Comparison of ENCODE assay signal across 9 cellular contexts in genomic region chr11:57751676-57752253, GRCh38. TPM values are rescaled to one million over a fixed set of nuclear protein-coding genes. Genes with fewer than 3 reads are reported as not detected.
DNase-seq lines count a peak whose midpoint lies in the region; TF ChIP-seq lines count a peak whose summit lies in the region.
"Had no signal": no experiment of that assay in that cellular context is flagged by ENCODE, and none has a peak within 500 bp of the region (broad histone marks: within the 10 kb centered on the region; RNA-seq: fewer than 3 reads in every experiment).

TSS of gene BTBD18 (minus strand) at chr11:57751819. CDS start at chr11:57751188, 631 bp downstream.

- H3K27me3 ChIP-seq in right atrium auricular region (no peaks in the 10 kb centered on the region), suprapubic skin (no peaks in the 10 kb centered on the region)
- H3K27me3 ChIP-seq: BLaER1 had no signal

- H3K36me3 ChIP-seq in right atrium auricular region (no peaks in the 10 kb centered on the region), suprapubic skin (peaks cover 3% of the 10 kb centered on the region)

- no peak for TF ChIP-seq POLR2A in suprapubic skin (IDR thresholded peaks at IDR 0.05)

- peaks cover 15% of the 10 kb centered on the region for H3K36me3 Mint-ChIP-seq in activated T-helper 2 cell treated with anti-CD3 and anti-CD28 coated beads, Interferon-gamma antibody, Interleukin-2, Interleukin-4, amounts not matched to agents 10 μg/mL and 5 μg/mL and 100 μg/mL, durations not matched to agents 14 hours and 24 hours and 36 hours (ENCODE audit: low read depth)

- H3K4me3 Mint-ChIP-seq in activated T-helper 2 cell treated with anti-CD3 and anti-CD28 coated beads, Interferon-gamma antibody, Interleukin-2, Interleukin-4, amounts not matched to agents 10 μg/mL and 5 μg/mL and 100 μg/mL, durations not matched to agents 14 hours and 24 hours and 36 hours (ENCODE audit: low read depth): no peak within 1 kb of the TSS

- intact Hi-C loops in activated T-helper 2 cell treated with anti-CD3 and anti-CD28 coated beads, Interferon-gamma antibody, Interleukin-2, Interleukin-4, amounts not matched to agents 10 μg/mL and 5 μg/mL and 100 μg/mL, durations not matched to agents 14 hours and 24 hours and 36 hours (cut with micrococcal nuclease): loop anchor here (2.0 kb wide), 1 partner anchor 49 kb away; no protein-coding TSS in a partner anchor

- peaks cover 7% of the 10 kb centered on the region for H3K4me1 Mint-ChIP-seq in activated T-helper 2 cell treated with anti-CD3 and anti-CD28 coated beads, Interferon-gamma antibody, Interleukin-2, Interleukin-4, amounts not matched to agents 10 μg/mL and 5 μg/mL and 100 μg/mL, durations not matched to agents 14 hours and 24 hours and 36 hours (ENCODE audit: low read depth)

- H3K4me3 ChIP-seq in right atrium auricular region: no peak within 1 kb of the TSS
- no peak within 1 kb of the TSS for H3K4me3 ChIP-seq in suprapubic skin
- H3K4me3 ChIP-seq: BLaER1 had no signal

- H3K4me1 ChIP-seq in right atrium auricular region (peaks cover 0 to 8% of the 10 kb centered on the region in 2 donors), suprapubic skin (peaks cover 8% of the 10 kb centered on the region)
- H3K4me1 ChIP-seq: BLaER1 had no signal

- TF ChIP-seq EP300 in suprapubic skin (IDR thresholded peaks at IDR 0.05): no peak

- no peaks in the 10 kb centered on the region for H3K9me3 Mint-ChIP-seq in activated T-helper 2 cell treated with anti-CD3 and anti-CD28 coated beads, Interferon-gamma antibody, Interleukin-2, Interleukin-4, amounts not matched to agents 10 μg/mL and 5 μg/mL and 100 μg/mL, durations not matched to agents 14 hours and 24 hours and 36 hours

- no peaks in the 10 kb centered on the region for H3K27me3 Mint-ChIP-seq in activated T-helper 2 cell treated with anti-CD3 and anti-CD28 coated beads, Interferon-gamma antibody, Interleukin-2, Interleukin-4, amounts not matched to agents 10 μg/mL and 5 μg/mL and 100 μg/mL, durations not matched to agents 14 hours and 24 hours and 36 hours (ENCODE audit: low read depth)

- peak; percentile 4 for DNase-seq in NCI-H1694 treated with DMSO at 0.1 percent for 48 hours (lab: John Stamatoyannopoulos, UW)
- DNase-seq in NCI-H1694 (lab: John Stamatoyannopoulos, UW): no peak
- peak; percentile 20 for DNase-seq in LoVo (ENCODE audit: low spot score)
- DNase-seq in activated T-helper 2 cell treated with anti-CD3 and anti-CD28 coated beads, Interferon-gamma antibody, Interleukin-2, Interleukin-4, amounts not matched to agents 10 μg/mL and 5 μg/mL and 100 μg/mL, durations not matched to agents 14 hours and 24 hours and 36 hours (ENCODE audit: low spot score): no peak
- DNase-seq in right atrium auricular region (ENCODE audit: low spot score): no peak
- DNase-seq in suprapubic skin (ENCODE audit: low spot score in 2 of 2): no peak
- no peak for DNase-seq in NCI-H1436 (lab: John Stamatoyannopoulos, UW)
- DNase-seq in OCI-M2 (lab: John Stamatoyannopoulos, UW; ENCODE audit: unreplicated experiment): no peak

- H3K27ac ChIP-seq in right atrium auricular region: peak within 1 kb of the TSS in 1 of 2 donors; percentile 37
- no peak within 1 kb of the TSS for H3K27ac ChIP-seq in suprapubic skin
- H3K27ac ChIP-seq: BLaER1 had no signal

- peak within 1 kb of the TSS; percentile 5 for H3K27ac Mint-ChIP-seq in activated T-helper 2 cell treated with anti-CD3 and anti-CD28 coated beads, Interferon-gamma antibody, Interleukin-2, Interleukin-4, amounts not matched to agents 10 μg/mL and 5 μg/mL and 100 μg/mL, durations not matched to agents 14 hours and 24 hours and 36 hours

- H3K9me3 ChIP-seq in right atrium auricular region (no peaks in the 10 kb centered on the region), suprapubic skin (no peaks in the 10 kb centered on the region)

- WGBS in suprapubic skin: 55% methylated on average over 10 of the region's 10 CpGs

- TF ChIP-seq CTCF in right atrium auricular region (IDR thresholded peaks at IDR 0.05): peak; percentile 22 to 67
- peak; percentile 16 to 31 for TF ChIP-seq CTCF in suprapubic skin (IDR thresholded peaks at IDR 0.05)

RNA-seq across cellular contexts. Expression of gene BTBD18, which starts in this region (rescaled TPM):
- not detected in 2 replicates for total RNA-seq in activated T-helper 2 cell treated with anti-CD3 and anti-CD28 coated beads, Interferon-gamma antibody, Interleukin-2, Interleukin-4, amounts not matched to agents 10 μg/mL and 5 μg/mL and 100 μg/mL, durations not matched to agents 14 hours and 24 hours and 36 hours
- total RNA-seq in right atrium auricular region: not detected
- total RNA-seq in suprapubic skin: not detected

Comparison
In these comparisons a context has a peak if more than half of its experiments do, and no peak if none do; other contexts are left out.
1. DNase-seq: peak in NCI-H1694 treated with DMSO at 0.1 percent for 48 hours (single experiment) and LoVo (single experiment); none in NCI-H1694 (single experiment), activated T-helper 2 cell treated with anti-CD3 and anti-CD28 coated beads, Interferon-gamma antibody, Interleukin-2, Interleukin-4, amounts not matched to agents 10 μg/mL and 5 μg/mL and 100 μg/mL, durations not matched to agents 14 hours and 24 hours and 36 hours (single experiment), right atrium auricular region (single experiment), suprapubic skin (0 of 2), NCI-H1436 (single experiment) and OCI-M2 (single experiment).